In genomic region chr18:2927745-2928144, GRCh38 we compare ENCODE assay signal across 23 cellular contexts.
DNase-seq lines count a peak whose midpoint lies in the region; ATAC-seq and TF ChIP-seq lines count a peak whose summit lies in the region.
"Had no signal": no experiment of that assay in that cellular context is flagged by ENCODE, and none has a peak within 500 bp of the region (broad histone marks: within the 10 kb centered on the region; RNA-seq: fewer than 3 reads in every experiment).

No MANE protein-coding gene starts in this region.

- H3K4me3 Mint-ChIP-seq in activated T-cell treated with anti-CD3 and anti-CD28 coated beads, Interleukin-2, amount 50 U/mL, for 72 hours, result no peak overlapping the region
- no peak overlapping the region for H3K4me3 Mint-ChIP-seq in activated T-cell treated with anti-CD3 and anti-CD28 coated beads, Interleukin-2, amount 50 U/mL, for 4 hours
- H3K4me3 Mint-ChIP-seq in IgD-negative memory B cell (peak overlapping the region in 1 of 4 donors; percentile 23), osteocyte (ENCODE audit: unreplicated experiment) (no peak overlapping the region)
- H3K4me3 Mint-ChIP-seq in activated T-helper 17 cell treated with anti-CD3 and anti-CD28 coated beads, Interleukin-2, amount 50 U/mL, for 72 hours, result no peak overlapping the region
- H3K4me3 Mint-ChIP-seq: B cell, CD14-positive monocyte had no signal

- no peak for TF ChIP-seq CTCF in testis (IDR thresholded peaks at IDR 0.05)
- TF ChIP-seq CTCF in osteocyte (IDR thresholded peaks at IDR 0.05), result no peak

- H3K27me3 ChIP-seq in testis, result no peaks in the 10 kb centered on the region
- H3K27me3 ChIP-seq: SJCRH30 had no signal

- no peaks in the 10 kb centered on the region for H3K36me3 ChIP-seq in testis (ENCODE audit: low read depth, missing control alignments)

- H3K27ac ChIP-seq in testis, result no peak overlapping the region
- H3K27ac ChIP-seq: A549, SJCRH30 had no signal

- peaks cover 5% of the 10 kb centered on the region for H3K4me1 ChIP-seq in testis
- H3K4me1 ChIP-seq: SJCRH30 had no signal

- H3K9me3 Mint-ChIP-seq in activated T-cell treated with anti-CD3 and anti-CD28 coated beads, Interleukin-2, amount 50 U/mL, for 72 hours, result no peaks in the 10 kb centered on the region
- no peaks in the 10 kb centered on the region for H3K9me3 Mint-ChIP-seq in activated T-cell treated with anti-CD3 and anti-CD28 coated beads, Interleukin-2, amount 50 U/mL, for 4 hours
- H3K9me3 Mint-ChIP-seq in IgD-negative memory B cell (no peaks in the 10 kb centered on the region), osteocyte (ENCODE audit: unreplicated experiment) (no peaks in the 10 kb centered on the region)
- no peaks in the 10 kb centered on the region for H3K9me3 Mint-ChIP-seq in activated T-helper 17 cell treated with anti-CD3 and anti-CD28 coated beads, Interleukin-2, amount 50 U/mL, for 72 hours
- H3K9me3 Mint-ChIP-seq: CD14-positive monocyte had no signal

- peak overlapping the region; percentile 57 for H3K27ac Mint-ChIP-seq in activated T-cell treated with anti-CD3 and anti-CD28 coated beads, Interleukin-2, amount 50 U/mL, for 72 hours
- peak overlapping the region in 2 of 3 donors; percentile 5 to 6 for H3K27ac Mint-ChIP-seq in IgD-negative memory B cell
- H3K27ac Mint-ChIP-seq in activated T-helper 17 cell treated with anti-CD3 and anti-CD28 coated beads, Interleukin-2, amount 50 U/mL, for 72 hours, result peak overlapping the region; percentile 36
- H3K27ac Mint-ChIP-seq in osteocyte (ENCODE audit: unreplicated experiment), result no peak overlapping the region

- no peaks in the 10 kb centered on the region for H3K27me3 Mint-ChIP-seq in activated T-cell treated with anti-CD3 and anti-CD28 coated beads, Interleukin-2, amount 50 U/mL, for 72 hours (ENCODE audit: low read depth)
- no peaks in the 10 kb centered on the region for H3K27me3 Mint-ChIP-seq in activated T-cell treated with anti-CD3 and anti-CD28 coated beads, Interleukin-2, amount 50 U/mL, for 4 hours (ENCODE audit: low read depth)
- H3K27me3 Mint-ChIP-seq in IgD-negative memory B cell (no peaks in the 10 kb centered on the region), osteocyte (ENCODE audit: unreplicated experiment) (no peaks in the 10 kb centered on the region)
- no peaks in the 10 kb centered on the region for H3K27me3 Mint-ChIP-seq in activated T-helper 17 cell treated with anti-CD3 and anti-CD28 coated beads, Interleukin-2, amount 50 U/mL, for 72 hours
- H3K27me3 Mint-ChIP-seq: B cell had no signal

- peaks cover 19 to 45% of the 10 kb centered on the region in 2 donors for H3K36me3 Mint-ChIP-seq in activated T-cell treated with anti-CD3 and anti-CD28 coated beads, Interleukin-2, amount 50 U/mL, for 72 hours (ENCODE audit: insufficient read depth in 2 of 2)
- peaks cover 53% of the 10 kb centered on the region for H3K36me3 Mint-ChIP-seq in activated T-cell treated with anti-CD3 and anti-CD28 coated beads, Interleukin-2, amount 50 U/mL, for 4 hours (ENCODE audit: insufficient read depth)
- H3K36me3 Mint-ChIP-seq in IgD-negative memory B cell (peaks cover 8% of the 10 kb centered on the region), osteocyte (ENCODE audit: unreplicated experiment) (peaks cover 41% of the 10 kb centered on the region)
- H3K36me3 Mint-ChIP-seq in activated T-helper 17 cell treated with anti-CD3 and anti-CD28 coated beads, Interleukin-2, amount 50 U/mL, for 72 hours (ENCODE audit: low read depth), result peaks cover 100% of the 10 kb centered on the region

- H3K4me3 ChIP-seq in testis, result no peak overlapping the region
- H3K4me3 ChIP-seq: A549, SJCRH30 had no signal

- TF ChIP-seq POLR2A in testis (IDR thresholded peaks at IDR 0.05), result no peak

- no peak for ATAC-seq in activated T-cell treated with anti-CD3 and anti-CD28 coated beads, Interleukin-2, amount 50 U/mL, for 72 hours (replicated peaks in 1 of 2)
- no peak for ATAC-seq in activated T-cell treated with anti-CD3 and anti-CD28 coated beads, Interleukin-2, amount 50 U/mL, for 4 hours
- no peak for ATAC-seq in activated T-helper 17 cell treated with anti-CD3 and anti-CD28 coated beads, Interleukin-2, amount 50 U/mL, for 72 hours (replicated peaks)
- ATAC-seq: A549 had no signal

- no peak for DNase-seq in activated T-cell treated with anti-CD3 and anti-CD28 coated beads, Interleukin-2, amount 50 U/mL, for 72 hours
- no peak for DNase-seq in activated T-cell treated with anti-CD3 and anti-CD28 coated beads, Interleukin-2, amount 50 U/mL, for 4 hours
- DNase-seq in testis (peak; percentile 11), NCI-H510A (lab: John Stamatoyannopoulos, UW) (no peak), osteocyte (ENCODE audit: extremely low spot score, unreplicated experiment) (no peak)
- DNase-seq: DMS53, GDM1, GOT3, HCEC 1CT, Karpas-422, MV-4-11, NCI-H1105 treated with DMSO at 0.1 percent for 48 hours, NCI-H2171, NCI-H345, NCI-H524 treated with DMSO at 0.1 percent for 48 hours, NCI-H82, OCI-M1, SJCRH30 had no signal

- peaks cover 7% of the 10 kb centered on the region for H3K4me1 Mint-ChIP-seq in activated T-cell treated with anti-CD3 and anti-CD28 coated beads, Interleukin-2, amount 50 U/mL, for 72 hours (ENCODE audit: low read depth)
- H3K4me1 Mint-ChIP-seq in activated T-cell treated with anti-CD3 and anti-CD28 coated beads, Interleukin-2, amount 50 U/mL, for 4 hours (ENCODE audit: low read depth), result peaks cover 6% of the 10 kb centered on the region
- peaks cover 6 to 14% (median 8%) of the 10 kb centered on the region in 3 donors for H3K4me1 Mint-ChIP-seq in IgD-negative memory B cell
- H3K4me1 Mint-ChIP-seq in activated T-helper 17 cell treated with anti-CD3 and anti-CD28 coated beads, Interleukin-2, amount 50 U/mL, for 72 hours, result peaks cover 6% of the 10 kb centered on the region
- peaks cover 5% of the 10 kb centered on the region for H3K4me1 Mint-ChIP-seq in osteocyte (ENCODE audit: unreplicated experiment)
- H3K4me1 Mint-ChIP-seq: CD14-positive monocyte had no signal

- intact Hi-C loops in testis (cut with DNase I; ENCODE audit: low total_unique reads), result no loop called here

- H3K9me3 ChIP-seq in testis, result no peaks in the 10 kb centered on the region
- H3K9me3 ChIP-seq: A549, SJCRH30 had no signal

- WGBS in testis, 2 donors, result 83 to 87% methylated on average over 8 of the region's 8 CpGs
